19 cellular contexts compared by ENCODE assay signal in the genomic region with DNA sequence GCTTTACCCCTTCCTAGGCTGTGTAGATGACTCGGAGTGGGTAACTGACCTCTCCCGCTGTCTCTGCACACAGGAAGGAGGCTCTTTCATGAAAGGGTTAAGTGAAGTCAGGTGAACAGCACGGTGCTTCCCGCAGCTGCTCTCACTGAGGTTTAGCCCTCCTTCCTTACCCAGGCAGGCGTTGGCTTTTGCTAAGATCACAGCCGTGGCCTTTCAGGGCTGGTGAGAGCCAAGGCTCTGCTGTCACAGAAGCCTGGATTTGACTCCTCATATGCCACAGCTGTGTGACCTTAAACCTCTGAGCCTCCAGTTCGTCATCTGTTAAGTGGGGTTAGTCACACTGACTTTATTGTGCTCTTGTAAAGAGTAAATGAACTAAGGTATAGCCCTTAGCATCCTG.
DNase-seq lines count a peak whose midpoint lies in the region; ATAC-seq, FAIRE-seq and TF ChIP-seq lines count a peak whose summit lies in the region.
"Had no signal": no experiment of that assay in that cellular context is flagged by ENCODE, and none has a peak within 500 bp of the region (broad histone marks: within the 10 kb centered on the region; RNA-seq: fewer than 3 reads in every experiment).

No MANE protein-coding gene starts in this region.

- no peak overlapping the region for H3K9ac ChIP-seq in astrocyte (ENCODE audit: low read length)
- H3K9ac ChIP-seq: BLaER1 had no signal

- H3K36me3 ChIP-seq in astrocyte (ENCODE audit: insufficient read depth, low read length): no peaks in the 10 kb centered on the region

- no peak overlapping the region for H3K4me2 ChIP-seq in astrocyte (ENCODE audit: low read length)
- H3K4me2 ChIP-seq: BLaER1 had no signal

- ATAC-seq in GM18498 (IDR thresholded peaks at IDR 0.05; ENCODE audit: unreplicated experiment): no peak
- no peak for ATAC-seq in HG02588 (IDR thresholded peaks at IDR 0.05; ENCODE audit: unreplicated experiment)
- ATAC-seq: body of pancreas; psoas muscle; SK-N-SH treated with all-trans-retinoic acid at 6 μM for 48 hours; stimulated activated memory B cell treated with anti-CD40 and anti-IgM and Interleukin-4, amounts not matched to agents 10 μg/mL and 1 μg/mL and 100 μg/mL, for 72 hours had no signal

- peaks cover 10% of the 10 kb centered on the region for H3K36me3 Mint-ChIP-seq in T-helper 1 cell treated with Interleukin-12 subunit alpha and Interleukin-12 subunit beta and Interleukin-4 antibody, amounts not matched to agents 30 μg/mL and 1 μg/mL, for 36 hours (ENCODE audit: low read depth)
- H3K36me3 Mint-ChIP-seq in astrocyte (ENCODE audit: low read depth, unreplicated experiment): peaks cover 17% of the 10 kb centered on the region
- peaks cover 7% of the 10 kb centered on the region for H3K36me3 Mint-ChIP-seq in stimulated activated naive CD8-positive, alpha-beta T cell treated with anti-CD3 and anti-CD28 coated beads, Interleukin-15, Interleukin-2, amounts not matched to agents 100 ng/mL and 50 ng/mL, for 24 hours (ENCODE audit: low read depth)

- TF ChIP-seq CTCF in astrocyte (IDR thresholded peaks at IDR 0.05; ENCODE audit: insufficient read depth, low read depth, low read length): no peak

- no peaks in the 10 kb centered on the region for H3K9me3 ChIP-seq in astrocyte (ENCODE audit: insufficient read depth, low read depth, low read length)
- H3K9me3 ChIP-seq: body of pancreas, colonic mucosa, psoas muscle had no signal

- H3K4me1 ChIP-seq in astrocyte (ENCODE audit: insufficient read depth, low read length): peaks cover 12% of the 10 kb centered on the region
- H3K4me1 ChIP-seq: BLaER1, body of pancreas, colonic mucosa, psoas muscle had no signal

- no peak for DNase-seq in T-helper 1 cell
- peak; percentile 7 for DNase-seq in stimulated activated CD4-positive, alpha-beta T cell treated with anti-CD3 and anti-CD28 coated beads, Interleukin-15, amount 100 ng/mL, for 24 hours
- DNase-seq in stimulated activated CD4-positive, alpha-beta T cell treated with anti-CD3 and anti-CD28 coated beads, Interleukin-2, amount 100 ng/mL, for 24 hours: no peak
- peak; percentile 46 for DNase-seq in astrocyte (ENCODE audit: low read depth)
- DNase-seq: 8988T, body of pancreas, colonic mucosa, mammary epithelial cell, NCI-H82, psoas muscle, trophoblast cell had no signal

- H3K4me3 Mint-ChIP-seq in T-helper 1 cell treated with Interleukin-12 subunit alpha and Interleukin-12 subunit beta and Interleukin-4 antibody, amounts not matched to agents 30 μg/mL and 1 μg/mL, for 36 hours: no peak overlapping the region
- no peak overlapping the region for H3K4me3 Mint-ChIP-seq in astrocyte (ENCODE audit: unreplicated experiment)
- H3K4me3 Mint-ChIP-seq in stimulated activated naive CD8-positive, alpha-beta T cell treated with anti-CD3 and anti-CD28 coated beads, Interleukin-15, Interleukin-2, amounts not matched to agents 100 ng/mL and 50 ng/mL, for 24 hours: no peak overlapping the region
- H3K4me3 Mint-ChIP-seq: stimulated activated memory B cell treated with anti-CD40 and anti-IgM and Interleukin-4, amounts not matched to agents 10 μg/mL and 1 μg/mL and 100 μg/mL, for 72 hours had no signal

- peaks cover 16% of the 10 kb centered on the region for H3K79me2 ChIP-seq in astrocyte (ENCODE audit: insufficient read depth, low read length)

- no peak overlapping the region for H3K4me3 ChIP-seq in astrocyte (ENCODE audit: insufficient read depth, low read depth, low read length)
- H3K4me3 ChIP-seq: BLaER1, body of pancreas, colonic mucosa, psoas muscle had no signal

- H3K27me3 Mint-ChIP-seq in T-helper 1 cell treated with Interleukin-12 subunit alpha and Interleukin-12 subunit beta and Interleukin-4 antibody, amounts not matched to agents 30 μg/mL and 1 μg/mL, for 36 hours (ENCODE audit: low read depth): no peaks in the 10 kb centered on the region
- H3K27me3 Mint-ChIP-seq in astrocyte (ENCODE audit: low read depth, unreplicated experiment): no peaks in the 10 kb centered on the region
- H3K27me3 Mint-ChIP-seq in stimulated activated naive CD8-positive, alpha-beta T cell treated with anti-CD3 and anti-CD28 coated beads, Interleukin-15, Interleukin-2, amounts not matched to agents 100 ng/mL and 50 ng/mL, for 24 hours: no peaks in the 10 kb centered on the region
- H3K27me3 Mint-ChIP-seq: stimulated activated memory B cell treated with anti-CD40 and anti-IgM and Interleukin-4, amounts not matched to agents 10 μg/mL and 1 μg/mL and 100 μg/mL, for 72 hours had no signal

- peaks cover 45% of the 10 kb centered on the region for H4K20me1 ChIP-seq in astrocyte (ENCODE audit: insufficient read depth, low read length)

- no peaks in the 10 kb centered on the region for H3K9me3 Mint-ChIP-seq in T-helper 1 cell treated with Interleukin-12 subunit alpha and Interleukin-12 subunit beta and Interleukin-4 antibody, amounts not matched to agents 30 μg/mL and 1 μg/mL, for 36 hours
- H3K9me3 Mint-ChIP-seq in astrocyte (ENCODE audit: unreplicated experiment): no peaks in the 10 kb centered on the region
- H3K9me3 Mint-ChIP-seq in stimulated activated naive CD8-positive, alpha-beta T cell treated with anti-CD3 and anti-CD28 coated beads, Interleukin-15, Interleukin-2, amounts not matched to agents 100 ng/mL and 50 ng/mL, for 24 hours: no peaks in the 10 kb centered on the region
- H3K9me3 Mint-ChIP-seq: stimulated activated memory B cell treated with anti-CD40 and anti-IgM and Interleukin-4, amounts not matched to agents 10 μg/mL and 1 μg/mL and 100 μg/mL, for 72 hours had no signal

- H3K27ac Mint-ChIP-seq in T-helper 1 cell treated with Interleukin-12 subunit alpha and Interleukin-12 subunit beta and Interleukin-4 antibody, amounts not matched to agents 30 μg/mL and 1 μg/mL, for 36 hours: peak overlapping the region; percentile 76
- no peak overlapping the region for H3K27ac Mint-ChIP-seq in astrocyte (ENCODE audit: unreplicated experiment)
- H3K27ac Mint-ChIP-seq in stimulated activated naive CD8-positive, alpha-beta T cell treated with anti-CD3 and anti-CD28 coated beads, Interleukin-15, Interleukin-2, amounts not matched to agents 100 ng/mL and 50 ng/mL, for 24 hours: peak overlapping the region; percentile 45
- H3K27ac Mint-ChIP-seq: stimulated activated memory B cell treated with anti-CD40 and anti-IgM and Interleukin-4, amounts not matched to agents 10 μg/mL and 1 μg/mL and 100 μg/mL, for 72 hours had no signal

- no peak for FAIRE-seq in astrocyte (lab: Jason Lieb, UNC)
- FAIRE-seq: RCC 7860 had no signal

- no peak overlapping the region for H2AFZ ChIP-seq in astrocyte (ENCODE audit: low read depth, low read length)

- H3K4me1 Mint-ChIP-seq in T-helper 1 cell treated with Interleukin-12 subunit alpha and Interleukin-12 subunit beta and Interleukin-4 antibody, amounts not matched to agents 30 μg/mL and 1 μg/mL, for 36 hours (ENCODE audit: low read depth): peaks cover 11% of the 10 kb centered on the region
- no peaks in the 10 kb centered on the region for H3K4me1 Mint-ChIP-seq in astrocyte (ENCODE audit: low read depth, unreplicated experiment)
- peaks cover 6% of the 10 kb centered on the region for H3K4me1 Mint-ChIP-seq in stimulated activated naive CD8-positive, alpha-beta T cell treated with anti-CD3 and anti-CD28 coated beads, Interleukin-15, Interleukin-2, amounts not matched to agents 100 ng/mL and 50 ng/mL, for 24 hours (ENCODE audit: low read depth)
- H3K4me1 Mint-ChIP-seq: stimulated activated memory B cell treated with anti-CD40 and anti-IgM and Interleukin-4, amounts not matched to agents 10 μg/mL and 1 μg/mL and 100 μg/mL, for 72 hours had no signal

- no peak overlapping the region for H3K27ac ChIP-seq in astrocyte (ENCODE audit: low read depth, low read length)
- H3K27ac ChIP-seq: BLaER1, body of pancreas, colonic mucosa, psoas muscle had no signal

- no peaks in the 10 kb centered on the region for H3K27me3 ChIP-seq in astrocyte (ENCODE audit: insufficient read depth, low read length)
- H3K27me3 ChIP-seq: BLaER1, body of pancreas, colonic mucosa had no signal

Comparison
In these comparisons a context has a peak if more than half of its experiments do, and no peak if none do; other contexts are left out.
1. DNase-seq: peak in stimulated activated CD4-positive, alpha-beta T cell treated with anti-CD3 and anti-CD28 coated beads, Interleukin-15, amount 100 ng/mL, for 24 hours (single experiment) and astrocyte (single experiment); none in T-helper 1 cell (0 of 5) and stimulated activated CD4-positive, alpha-beta T cell treated with anti-CD3 and anti-CD28 coated beads, Interleukin-2, amount 100 ng/mL, for 24 hours (0 of 2).